ENCODE assay signal across 8 cellular contexts in genomic region chr9:136551401-136552116, GRCh38. TPM values are rescaled to one million over a fixed set of nuclear protein-coding genes. Genes with fewer than 3 reads are reported as not detected.
DNase-seq lines count a peak whose midpoint lies in the region; ATAC-seq lines count a peak whose summit lies in the region.

No MANE protein-coding gene starts in this region.

- peak overlapping the region; percentile 60 for H3K27ac Mint-ChIP-seq in activated CD8-positive, alpha-beta T cell treated with anti-CD3 and anti-CD28 coated beads, Interleukin-2, amount 10 ng/mL, durations not matched to agents 7 days and 5 days

- no peak overlapping the region for H3K4me3 Mint-ChIP-seq in activated CD8-positive, alpha-beta T cell treated with anti-CD3 and anti-CD28 coated beads, Interleukin-2, amount 10 ng/mL, durations not matched to agents 7 days and 5 days

- peaks cover 2% of the 10 kb centered on the region for H3K27me3 Mint-ChIP-seq in activated CD8-positive, alpha-beta T cell treated with anti-CD3 and anti-CD28 coated beads, Interleukin-2, amount 10 ng/mL, durations not matched to agents 7 days and 5 days (ENCODE audit: low read depth)

- DNase-seq in SIG-M5 treated with dmso at 0.1 percent for 504 hours (lab: John Stamatoyannopoulos, UW; ENCODE audit: unreplicated experiment) (peak; percentile 28), SIG-M5 (lab: John Stamatoyannopoulos, UW) (no peak), hepatic stellate cell (ENCODE audit: low spot score) (peak; percentile 97), stromal cell of bone marrow (ENCODE audit: low read depth) (peak; percentile 56), SKM-1 (lab: John Stamatoyannopoulos, UW; ENCODE audit: unreplicated experiment) (no peak), NCI-H146 (lab: John Stamatoyannopoulos, UW) (no peak)
- no peak for DNase-seq in activated CD8-positive, alpha-beta T cell treated with anti-CD3 and anti-CD28 coated beads, Interleukin-2, amount 10 ng/mL, durations not matched to agents 7 days and 5 days

- CTCF ChIA-PET in activated CD8-positive, alpha-beta T cell treated with anti-CD3 and anti-CD28 coated beads, Interleukin-2, amount 10 ng/mL, durations not matched to agents 7 days and 5 days (lab: Charles Lee) = interaction anchor here (0.9 to 1.0 kb wide), 2 partner anchors 64 to 80 kb away, joined by 3 to 4 read pairs; no protein-coding TSS in a partner anchor

- ATAC-seq in activated CD8-positive, alpha-beta T cell treated with anti-CD3 and anti-CD28 coated beads, Interleukin-2, amount 10 ng/mL, durations not matched to agents 7 days and 5 days = no peak
- no peak for ATAC-seq in GM19023 (IDR thresholded peaks at IDR 0.05; ENCODE audit: unreplicated experiment)

- no peaks in the 10 kb centered on the region for H3K36me3 Mint-ChIP-seq in activated CD8-positive, alpha-beta T cell treated with anti-CD3 and anti-CD28 coated beads, Interleukin-2, amount 10 ng/mL, durations not matched to agents 7 days and 5 days (ENCODE audit: low read depth)

- POLR2A ChIA-PET in activated CD8-positive, alpha-beta T cell treated with anti-CD3 and anti-CD28 coated beads, Interleukin-2, amount 10 ng/mL, durations not matched to agents 7 days and 5 days (lab: Charles Lee) = interaction anchor here (0.6 to 1.4 kb wide), 5 partner anchors 13 to 126 kb away, joined by 3 to 5 read pairs (median 3); no protein-coding TSS in a partner anchor

- H3K9me3 Mint-ChIP-seq in activated CD8-positive, alpha-beta T cell treated with anti-CD3 and anti-CD28 coated beads, Interleukin-2, amount 10 ng/mL, durations not matched to agents 7 days and 5 days (ENCODE audit: insufficient read depth) = no peaks in the 10 kb centered on the region

- peaks cover 32% of the 10 kb centered on the region for H3K4me1 Mint-ChIP-seq in activated CD8-positive, alpha-beta T cell treated with anti-CD3 and anti-CD28 coated beads, Interleukin-2, amount 10 ng/mL, durations not matched to agents 7 days and 5 days (ENCODE audit: low read depth)

RNA-seq across cellular contexts. Expression of gene NOTCH1, which starts 5.7 kb away (rescaled TPM):
- total RNA-seq in activated CD8-positive, alpha-beta T cell treated with anti-CD3 and anti-CD28 coated beads, Interleukin-2, amount 10 ng/mL, durations not matched to agents 7 days and 5 days = 10 to 100 TPM; 86.6 to 94.1 TPM

Comparison
In these comparisons a context has a peak if more than half of its experiments do, and no peak if none do; other contexts are left out.
1. DNase-seq: peak in SIG-M5 treated with dmso at 0.1 percent for 504 hours (single experiment), hepatic stellate cell (single experiment) and stromal cell of bone marrow (single experiment); none in SIG-M5 (single experiment), activated CD8-positive, alpha-beta T cell treated with anti-CD3 and anti-CD28 coated beads, Interleukin-2, amount 10 ng/mL, durations not matched to agents 7 days and 5 days (single experiment), SKM-1 (single experiment) and NCI-H146 (single experiment).